Comparison of ENCODE assay signal across 9 cellular contexts in the genomic region with DNA sequence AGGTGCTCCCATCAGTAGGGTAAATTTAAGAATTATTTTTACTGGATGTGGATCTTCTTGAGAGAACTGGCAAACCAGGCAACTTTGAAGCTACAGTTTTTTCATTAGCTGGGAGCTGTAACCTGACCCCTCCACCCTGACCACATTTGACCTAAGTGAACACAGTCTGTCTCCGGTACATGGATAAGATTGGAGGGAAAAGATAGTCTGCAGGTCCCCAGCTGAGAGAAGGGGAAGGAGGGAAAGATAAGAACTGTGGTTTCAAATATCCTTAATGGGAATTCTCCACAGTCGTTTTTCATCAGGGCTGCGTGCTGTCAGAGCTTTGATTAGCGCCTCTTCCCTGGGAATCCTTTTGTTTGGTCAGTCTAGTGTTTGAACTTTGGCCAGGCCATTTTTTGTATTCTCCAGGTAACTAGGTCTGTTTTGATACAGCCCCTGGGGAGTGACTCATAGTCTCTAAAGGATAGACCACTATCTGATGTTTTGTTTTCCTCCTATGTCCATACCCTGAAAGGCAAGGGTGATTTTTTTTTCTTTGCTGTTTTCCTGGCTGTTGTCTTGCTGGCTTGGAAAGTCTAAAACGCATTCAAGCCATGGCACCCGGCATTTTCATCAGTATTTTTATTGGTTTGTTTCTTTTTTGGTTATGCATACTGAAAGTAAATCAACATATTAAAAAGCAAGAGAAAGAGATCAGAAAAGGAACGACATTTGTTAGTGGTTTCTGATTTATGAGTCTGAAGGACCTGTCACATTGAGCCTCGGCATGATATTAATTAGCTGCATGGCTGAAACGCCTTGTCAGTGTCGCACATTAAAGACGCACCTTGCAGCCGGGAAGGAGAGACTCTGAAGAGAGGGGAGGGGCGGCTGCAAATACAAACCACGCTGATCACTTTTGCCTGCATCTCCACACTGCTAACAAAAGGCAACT.
DNase-seq lines count a peak whose midpoint lies in the region; ATAC-seq, FAIRE-seq and TF ChIP-seq lines count a peak whose summit lies in the region.
"Had no signal": no experiment of that assay in that cellular context is flagged by ENCODE, and none has a peak within 500 bp of the region (broad histone marks: within the 10 kb centered on the region; RNA-seq: fewer than 3 reads in every experiment).

No MANE protein-coding gene starts in this region.

- peak; percentile 94 for FAIRE-seq in K562 (lab: Jason Lieb, UNC)

- ATAC-seq in K562 (peak; percentile 86), psoas muscle (no peak), HG03354 (IDR thresholded peaks at IDR 0.05; ENCODE audit: poor library complexity, severe bottlenecking, unreplicated experiment) (no peak)

- H3K79me2 ChIP-seq in K562 (ENCODE audit: control insufficient read depth, insufficient read depth, low read length) (no peaks in the 10 kb centered on the region), parathyroid adenoma (no peaks in the 10 kb centered on the region)

- H3K4me1 ChIP-seq in K562 (replicated peaks in 1 of 2; ENCODE audit: control insufficient read depth in 2 of 2, insufficient read depth in 2 of 2, low read length in 2 of 2) (peaks cover 3 to 21% of the 10 kb centered on the region in 2 experiments; a peak in 4 of 5 replicates), parathyroid adenoma (peaks cover 13% of the 10 kb centered on the region), psoas muscle (no peaks in the 10 kb centered on the region)

- H3K4me2 ChIP-seq in K562 (ENCODE audit: insufficient read depth, low read length) (peak overlapping the region; percentile 67), parathyroid adenoma (ENCODE audit: low read length) (peak overlapping the region; percentile 73)

- H3K4me3 Mint-ChIP-seq in activated CD4-positive, alpha-beta T cell treated with anti-CD3 and anti-CD28 coated beads, Interleukin-2, amount 10 ng/mL, durations not matched to agents 24 days and 14 days: peak overlapping the region; percentile 54
- H3K4me3 Mint-ChIP-seq: memory B cell had no signal

- H3K4me3 ChIP-seq in K562 (no peak overlapping the region; the same call in 1 of the 2 replicates), parathyroid adenoma (ENCODE audit: low read depth, low read length) (peak overlapping the region; percentile 33), psoas muscle (no peak overlapping the region)

- CTCF ChIA-PET in K562 (lab: Yijun Ruan, JAX; ENCODE audit: low intra/inter-chr PET ratio): interaction anchor here (0.6 kb wide), 1 partner anchor 187 kb away, joined by 8 read pairs; no protein-coding TSS in a partner anchor

- peak; percentile 7 to 35; a peak in 2 of 4 replicates for TF ChIP-seq RAD21 in K562 (CRISPR knock-in tag; conservative IDR thresholded peaks at IDR 0.05 in 1 of 2, IDR thresholded peaks at IDR 0.05 in 1 of 2)

- no peak for DNase-seq in activated CD4-positive, alpha-beta T cell treated with anti-CD3 and anti-CD28 coated beads, Interleukin-2, amount 10 ng/mL, durations not matched to agents 24 days and 14 days
- DNase-seq in activated CD4-positive, alpha-beta T cell treated with anti-CD3 and anti-CD28 coated beads, Interleukin-2, amount 50 U/mL, for 4 hours: no peak
- DNase-seq in NCI-H2227 treated with DMSO at 0.1 percent for 48 hours (lab: John Stamatoyannopoulos, UW) (peak; percentile 90), K562 (ENCODE audit: extremely low read depth in 1 of 4, low spot score in 3 of 4) (peak; percentile 70 to 85 (median 74)), D341Med (ENCODE audit: low spot score) (no peak), psoas muscle (no peak)

- BruUV-seq in K562 (replicated peaks; lab: Mats Ljungman, UMichigan): no TSS peak

- no peaks in the 10 kb centered on the region for H3K9me3 Mint-ChIP-seq in activated CD4-positive, alpha-beta T cell treated with anti-CD3 and anti-CD28 coated beads, Interleukin-2, amount 10 ng/mL, durations not matched to agents 24 days and 14 days
- H3K9me3 Mint-ChIP-seq: memory B cell had no signal

- no peaks in the 10 kb centered on the region for H3K27me3 ChIP-seq in K562 (ENCODE audit: control insufficient read depth in 2 of 2, insufficient read depth in 2 of 2, low read length in 2 of 2)
- H3K27me3 ChIP-seq in parathyroid adenoma (ENCODE audit: control insufficient read depth, insufficient read depth, low read length): no peaks in the 10 kb centered on the region
- no peaks in the 10 kb centered on the region for H3K27me3 ChIP-seq in psoas muscle (ENCODE audit: insufficient read depth in 3 of 3, low read length in 2 of 3)

- H3K27ac ChIP-seq in K562 (ENCODE audit: extremely low read depth, low read depth, low read length): peak overlapping the region; percentile 81
- H3K27ac ChIP-seq in parathyroid adenoma: peak overlapping the region; percentile 69
- H3K27ac ChIP-seq in psoas muscle: no peak overlapping the region

- TF ChIP-seq POLR2A in K562 (conservative IDR thresholded peaks at IDR 0.05): no peak

- no peaks in the 10 kb centered on the region for H4K20me1 ChIP-seq in K562 (replicated peaks; ENCODE audit: control insufficient read depth, insufficient read depth, low read length)

- WGBS in K562 (ENCODE audit: insufficient coverage, low coverage, missing lambda C conversion rate): under 1% methylated on average over 14 of the region's 14 CpGs
- 24 to 36% (median 24%) methylated on average over 14 of the region's 14 CpGs for WGBS in psoas muscle, 3 donors

- H3K4me1 Mint-ChIP-seq in activated CD4-positive, alpha-beta T cell treated with anti-CD3 and anti-CD28 coated beads, Interleukin-2, amount 10 ng/mL, durations not matched to agents 24 days and 14 days: peaks cover 4% of the 10 kb centered on the region
- H3K4me1 Mint-ChIP-seq: memory B cell had no signal

- H3K36me3 ChIP-seq in K562 (ENCODE audit: control insufficient read depth, insufficient read depth, low read length) (no peaks in the 10 kb centered on the region), parathyroid adenoma (ENCODE audit: control insufficient read depth, insufficient read depth, low read length) (no peaks in the 10 kb centered on the region), psoas muscle (ENCODE audit: insufficient read depth in 1 of 2, low read depth in 1 of 2) (no peaks in the 10 kb centered on the region)

- peak; percentile 96 for TF ChIP-seq EP300 in K562 (IDR thresholded peaks at IDR 0.05; ENCODE audit: low read length)

- in situ Hi-C loops in K562 (cut with MboI): no loop called here

- H3K9ac ChIP-seq in K562 (ENCODE audit: insufficient read depth in 1 of 2, low read depth in 2 of 2, low read length in 2 of 2) (peak overlapping the region in 1 of 2 experiments; percentile 56; a peak in 2 of 4 replicates), parathyroid adenoma (no peak overlapping the region)

- H2AFZ ChIP-seq in K562 (ENCODE audit: low read depth, low read length) (peak overlapping the region; percentile 87), parathyroid adenoma (peak overlapping the region; percentile 50)

- POLR2A ChIA-PET in K562 (lab: Yijun Ruan, JAX): interaction anchor here (0.6 to 1.1 kb wide), 2 partner anchors 10 to 368 kb away, joined by 3 to 5 read pairs; no protein-coding TSS in a partner anchor

- H3K27me3 Mint-ChIP-seq in activated CD4-positive, alpha-beta T cell treated with anti-CD3 and anti-CD28 coated beads, Interleukin-2, amount 10 ng/mL, durations not matched to agents 24 days and 14 days: peaks cover 15% of the 10 kb centered on the region

- intact Hi-C loops in activated CD4-positive, alpha-beta T cell treated with anti-CD3 and anti-CD28 coated beads, Interleukin-2, amount 10 ng/mL, durations not matched to agents 24 days and 14 days (cut with micrococcal nuclease): no loop called here
- intact Hi-C loops in K562 (cut with micrococcal nuclease): loop anchor here (10.0 kb wide), 1 partner anchor 114 kb away; no protein-coding TSS in a partner anchor
- intact Hi-C loops in psoas muscle (cut with DNase I): no loop called here

- H3K9me3 ChIP-seq in K562 (replicated peaks; ENCODE audit: control insufficient read depth, insufficient read depth, low read depth, low read length): peaks cover 3% of the 10 kb centered on the region
- H3K9me3 ChIP-seq in parathyroid adenoma (ENCODE audit: control insufficient read depth, low read length): no peaks in the 10 kb centered on the region
- H3K9me3 ChIP-seq in psoas muscle: no peaks in the 10 kb centered on the region

- H3K9me1 ChIP-seq in K562 (ENCODE audit: control insufficient read depth, insufficient read depth, low read length): no peaks in the 10 kb centered on the region

- no peaks in the 10 kb centered on the region for H3K36me3 Mint-ChIP-seq in activated CD4-positive, alpha-beta T cell treated with anti-CD3 and anti-CD28 coated beads, Interleukin-2, amount 10 ng/mL, durations not matched to agents 24 days and 14 days (ENCODE audit: low read depth)
- H3K36me3 Mint-ChIP-seq: memory B cell had no signal

- no peak overlapping the region for H3K27ac Mint-ChIP-seq in activated CD4-positive, alpha-beta T cell treated with anti-CD3 and anti-CD28 coated beads, Interleukin-2, amount 10 ng/mL, durations not matched to agents 24 days and 14 days
- H3K27ac Mint-ChIP-seq: memory B cell had no signal

- no peak for TF ChIP-seq CTCF in K562 (IDR thresholded peaks at IDR 0.05 in 2 of 3, conservative IDR thresholded peaks at IDR 0.05 in 1 of 3; ENCODE audit: insufficient read depth in 2 of 3, low read depth in 1 of 3, low read length in 3 of 3)
- TF ChIP-seq CTCF in parathyroid adenoma (IDR thresholded peaks at IDR 0.05): no peak
- TF ChIP-seq CTCF in psoas muscle (IDR thresholded peaks at IDR 0.05): no peak

TF ChIP-seq in K562, 482 proteins besides CTCF, POLR2A, EP300 and RAD21 (continues in another document):
- TF ChIP-seq, protein P1, sequence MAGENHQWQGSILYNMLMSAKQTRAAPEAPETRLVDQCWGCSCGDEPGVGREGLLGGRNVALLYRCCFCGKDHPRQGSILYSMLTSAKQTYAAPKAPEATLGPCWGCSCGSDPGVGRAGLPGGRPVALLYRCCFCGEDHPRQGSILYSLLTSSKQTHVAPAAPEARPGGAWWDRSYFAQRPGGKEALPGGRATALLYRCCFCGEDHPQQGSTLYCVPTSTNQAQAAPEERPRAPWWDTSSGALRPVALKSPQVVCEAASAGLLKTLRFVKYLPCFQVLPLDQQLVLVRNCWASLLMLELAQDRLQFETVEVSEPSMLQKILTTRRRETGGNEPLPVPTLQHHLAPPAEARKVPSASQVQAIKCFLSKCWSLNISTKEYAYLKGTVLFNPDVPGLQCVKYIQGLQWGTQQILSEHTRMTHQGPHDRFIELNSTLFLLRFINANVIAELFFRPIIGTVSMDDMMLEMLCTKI (IDR thresholded peaks at IDR 0.05; ENCODE audit: partially characterized antibody): no peak

Comparison
In these comparisons a context has a peak if more than half of its experiments do, and no peak if none do; other contexts are left out.
1. DNase-seq: peak in NCI-H2227 treated with DMSO at 0.1 percent for 48 hours (single experiment) and K562 (4 of 4); none in activated CD4-positive, alpha-beta T cell treated with anti-CD3 and anti-CD28 coated beads, Interleukin-2, amount 10 ng/mL, durations not matched to agents 24 days and 14 days (single experiment), activated CD4-positive, alpha-beta T cell treated with anti-CD3 and anti-CD28 coated beads, Interleukin-2, amount 50 U/mL, for 4 hours (0 of 2), D341Med (single experiment) and psoas muscle (0 of 2).